In genomic region chr16:70779361-70779760, GRCh38 we compare ENCODE assay signal across 1 cellular context.
TF ChIP-seq lines count a peak whose summit lies in the region.

No MANE protein-coding gene starts in this region.

TF ChIP-seq in GM23338, 12 proteins besides CTCF, POLR2A, EP300 and RAD21 (continued from another document):
- TF ChIP-seq ETS1 (IDR thresholded peaks at IDR 0.05) = no peak
- no peak for TF ChIP-seq JUNB (IDR thresholded peaks at IDR 0.05; ENCODE audit: unreplicated experiment)
- TF ChIP-seq STAT1 (IDR thresholded peaks at IDR 0.05; ENCODE audit: unreplicated experiment) = no peak
- TF ChIP-seq ZNF331 (CRISPR knock-in tag; IDR thresholded peaks at IDR 0.05; ENCODE audit: low read depth) = no peak
- TF ChIP-seq NANOG (IDR thresholded peaks at IDR 0.05; ENCODE audit: borderline replicate concordance) = no peak
